ENCODE assay signal across 15 cellular contexts in genomic region chr1:214538497-214538896, GRCh38. TPM values are rescaled to one million over a fixed set of nuclear protein-coding genes. Genes with fewer than 3 reads are reported as not detected.
DNase-seq lines count a peak whose midpoint lies in the region; ATAC-seq and TF ChIP-seq lines count a peak whose summit lies in the region.
"Had no signal": no experiment of that assay in that cellular context is flagged by ENCODE, and none has a peak within 500 bp of the region (broad histone marks: within the 10 kb centered on the region; RNA-seq: fewer than 3 reads in every experiment).

No MANE protein-coding gene starts in this region.

- H3K27ac Mint-ChIP-seq in brain, result peak overlapping the region in 3 of 5 experiments; percentile 24 to 71 (median 54)

- peaks cover 4 to 7% of the 10 kb centered on the region in 2 experiments for H3K36me3 ChIP-seq in mesenchymal stem cell (ENCODE audit: control insufficient read depth in 1 of 2, insufficient read depth in 2 of 2, low read depth in 1 of 2, low read length in 2 of 2)
- H3K36me3 ChIP-seq: BLaER1 treated with 17β-estradiol and CSF1 and Interleukin-3, amounts not matched to agents 10 nM and 100 nM had no signal

- no peaks in the 10 kb centered on the region for H3K79me1 ChIP-seq in mesenchymal stem cell (replicated peaks; ENCODE audit: low read length, poor library complexity, severe bottlenecking)

- H3K9me3 Mint-ChIP-seq in brain, result peaks cover 0 to 3% (median 0%) of the 10 kb centered on the region in 5 experiments

- no CpG with 5 or more reads among the region's 3 CpGs for WGBS in mesenchymal stem cell

- no peak overlapping the region for H2AFZ ChIP-seq in mesenchymal stem cell (ENCODE audit: low read depth, low read length)
- H2AFZ ChIP-seq: PC-9 had no signal

- no peak overlapping the region for H3K23ac ChIP-seq in mesenchymal stem cell (ENCODE audit: low read length in 2 of 2)

- no peak overlapping the region for H3K18ac ChIP-seq in mesenchymal stem cell (ENCODE audit: low read depth in 1 of 2, low read length in 2 of 2)

- H3K4me3 ChIP-seq in mesenchymal stem cell (ENCODE audit: insufficient read depth in 1 of 2, low read depth in 1 of 2, low read length in 2 of 2), result no peak overlapping the region
- no peak overlapping the region for H3K4me3 ChIP-seq in retinal pigment epithelial cell (ENCODE audit: low read length)
- H3K4me3 ChIP-seq: BLaER1 treated with 17β-estradiol and CSF1 and Interleukin-3, amounts not matched to agents 10 nM and 100 nM; PC-9 had no signal

- no peak overlapping the region for H2AK5ac ChIP-seq in mesenchymal stem cell (ENCODE audit: low read length, severe bottlenecking)

- H3K4me1 Mint-ChIP-seq in brain, result peaks cover 58% of the 10 kb centered on the region

- no peaks in the 10 kb centered on the region for H3K36me3 Mint-ChIP-seq in brain

- H2BK15ac ChIP-seq in mesenchymal stem cell (ENCODE audit: low read depth, poor library complexity, severe bottlenecking), result no peak overlapping the region

- H3K4me3 Mint-ChIP-seq in brain, result peak overlapping the region in 1 of 5 experiments; percentile 14

- H3K4me1 ChIP-seq in mesenchymal stem cell (ENCODE audit: control insufficient read depth, insufficient read depth, low read depth, low read length), result peaks cover 10% of the 10 kb centered on the region

- no peak overlapping the region for H3K14ac ChIP-seq in mesenchymal stem cell (ENCODE audit: low read length in 2 of 2)

- H3K9ac ChIP-seq in mesenchymal stem cell (ENCODE audit: low read length), result no peak overlapping the region
- H3K9ac ChIP-seq: BLaER1 treated with 17β-estradiol and CSF1 and Interleukin-3, amounts not matched to agents 10 nM and 100 nM had no signal

- H2BK120ac ChIP-seq in mesenchymal stem cell (ENCODE audit: low read depth, low read length), result no peak overlapping the region

- no peaks in the 10 kb centered on the region for H3K9me3 ChIP-seq in mesenchymal stem cell (ENCODE audit: control insufficient read depth, low read length)
- H3K9me3 ChIP-seq: BLaER1 treated with 17β-estradiol and CSF1 and Interleukin-3, amounts not matched to agents 10 nM and 100 nM had no signal

- H3K4me2 ChIP-seq in mesenchymal stem cell (ENCODE audit: low read length, poor library complexity, severe bottlenecking), result peak overlapping the region; percentile 8
- H3K4me2 ChIP-seq: BLaER1 treated with 17β-estradiol and CSF1 and Interleukin-3, amounts not matched to agents 10 nM and 100 nM; PC-9 had no signal

- no peak overlapping the region for H4K91ac ChIP-seq in mesenchymal stem cell (ENCODE audit: low read length)

- no peak overlapping the region for H3K27ac ChIP-seq in mesenchymal stem cell (ENCODE audit: low read length, poor library complexity, severe bottlenecking)
- H3K27ac ChIP-seq: BLaER1 treated with 17β-estradiol and CSF1 and Interleukin-3, amounts not matched to agents 10 nM and 100 nM; PC-9 had no signal

- TF ChIP-seq CTCF in brain (conservative IDR thresholded peaks at IDR 0.05) (no peak), retinal pigment epithelial cell (conservative IDR thresholded peaks at IDR 0.05; ENCODE audit: low read depth, low read length) (no peak)

- H3K4ac ChIP-seq in mesenchymal stem cell (ENCODE audit: low read depth in 1 of 2, low read length in 2 of 2), result no peak overlapping the region

- H3K27me3 ChIP-seq in mesenchymal stem cell (ENCODE audit: control insufficient read depth in 1 of 2, insufficient read depth in 1 of 2, low read length in 2 of 2), result no peaks in the 10 kb centered on the region
- H3K27me3 ChIP-seq: BLaER1 treated with 17β-estradiol and CSF1 and Interleukin-3, amounts not matched to agents 10 nM and 100 nM had no signal

- no peak for ATAC-seq in HG02870 (IDR thresholded peaks at IDR 0.05; ENCODE audit: unreplicated experiment)
- ATAC-seq: Right ventricle myocardium inferior had no signal

- no peak overlapping the region for H4K8ac ChIP-seq in mesenchymal stem cell (ENCODE audit: low read length)

- H2BK12ac ChIP-seq in mesenchymal stem cell (ENCODE audit: low read length in 2 of 2), result no peak overlapping the region

- H2BK5ac ChIP-seq in mesenchymal stem cell (ENCODE audit: low read depth, low read length, poor library complexity, severe bottlenecking), result no peak overlapping the region

- DNase-seq in NCI-H446 (lab: John Stamatoyannopoulos, UW) (peak; percentile 43 to 53), NCI-H446 treated with DMSO at 0.1 percent for 48 hours (lab: John Stamatoyannopoulos, UW) (no peak), mesenchymal stem cell (no peak), retinal pigment epithelial cell (ENCODE audit: low read depth) (peak; percentile 69), C1 segment of cervical spinal cord (lab: John Stamatoyannopoulos, UW) (no peak), NCI-H187 (lab: John Stamatoyannopoulos, UW) (no peak)
- DNase-seq: COR-L47, DMS53, NCI-H2107, NCI-H345, PC-9 had no signal

- H3K27me3 Mint-ChIP-seq in brain, result peaks cover 2% of the 10 kb centered on the region

RNA-seq across cellular contexts. Expression of gene PTPN14, which starts 12.9 kb away (rescaled TPM):
- polyA plus RNA-seq in brain (ENCODE audit: insufficient read depth, low read depth, low replicate concordance), result 2.0 TPM
- 18.6 TPM for polyA plus RNA-seq in mesenchymal stem cell (2013, experiment 1 of 2)
- polyA plus RNA-seq in mesenchymal stem cell (2013, experiment 2 of 2), result 18.0 TPM

Comparison
In these comparisons a context has a peak if more than half of its experiments do, and no peak if none do; other contexts are left out.
1. DNase-seq: peak in NCI-H446 (2 of 2) and retinal pigment epithelial cell (single experiment); none in NCI-H446 treated with DMSO at 0.1 percent for 48 hours (single experiment), mesenchymal stem cell (single experiment), C1 segment of cervical spinal cord (0 of 14) and NCI-H187 (0 of 2).